8 cellular contexts compared by ENCODE assay signal in genomic region chr1:205285391-205286101, GRCh38. TPM values are rescaled to one million over a fixed set of nuclear protein-coding genes. Genes with fewer than 3 reads are reported as not detected.
DNase-seq lines count a peak whose midpoint lies in the region; ATAC-seq and TF ChIP-seq lines count a peak whose summit lies in the region.

No MANE protein-coding gene starts in this region.

- H3K4me3 ChIP-seq in neuronal stem cell (ENCODE audit: low read length in 2 of 2) (no peak overlapping the region), A673 (ENCODE audit: low read depth, low read length, poor library complexity, severe bottlenecking) (no peak overlapping the region)

- no peaks in the 10 kb centered on the region for H3K79me1 ChIP-seq in neuronal stem cell (ENCODE audit: low read depth, low read length)

- intact Hi-C loops in A673 (cut with micrococcal nuclease; ENCODE audit: unreplicated experiment): no loop called here

- no peak overlapping the region for H2BK15ac ChIP-seq in neuronal stem cell (ENCODE audit: low read length)

- ATAC-seq in GM18502 (IDR thresholded peaks at IDR 0.05; ENCODE audit: poor library complexity, unreplicated experiment) (peak; percentile 34), HG03095 (IDR thresholded peaks at IDR 0.05; ENCODE audit: unreplicated experiment) (peak; percentile 27)

- H2BK5ac ChIP-seq in neuronal stem cell (ENCODE audit: low read length): no peak overlapping the region

- BruUV-seq in A673 (replicated peaks; lab: Mats Ljungman, UMichigan): no TSS peak

- in situ Hi-C loops in G401 (cut with HindIII; ENCODE audit: low sequenced_read_pairs): no loop called here

- TF ChIP-seq CTCF in A673 (conservative IDR thresholded peaks at IDR 0.05; ENCODE audit: low read depth, low read length): no peak

- H2BK12ac ChIP-seq in neuronal stem cell (ENCODE audit: low read length): no peak overlapping the region

- H4K8ac ChIP-seq in neuronal stem cell (ENCODE audit: low read depth, low read length): no peak overlapping the region

- H3K27ac ChIP-seq in neuronal stem cell (replicated peaks; ENCODE audit: low read length): peak overlapping the region; percentile 94
- H3K27ac ChIP-seq in A673 (ENCODE audit: low read depth, low read length, poor library complexity, severe bottlenecking): no peak overlapping the region

- no peak overlapping the region for H3K9ac ChIP-seq in neuronal stem cell (ENCODE audit: low read depth, low read length, poor library complexity)

- no peak overlapping the region for H3K18ac ChIP-seq in neuronal stem cell (ENCODE audit: low read length)

- no peaks in the 10 kb centered on the region for H3K9me3 ChIP-seq in neuronal stem cell (replicated peaks in 1 of 2; ENCODE audit: control insufficient read depth in 2 of 2, insufficient read depth in 1 of 2, low read depth in 1 of 2, low read length in 2 of 2)
- H3K9me3 ChIP-seq in A673 (ENCODE audit: low read depth, low read length, poor library complexity, severe bottlenecking): no peaks in the 10 kb centered on the region

- H3K4me1 ChIP-seq in neuronal stem cell (ENCODE audit: control insufficient read depth in 2 of 2, insufficient read depth in 1 of 2, low read depth in 1 of 2, low read length in 2 of 2): peaks cover 43 to 50% of the 10 kb centered on the region in 2 donors
- H3K4me1 ChIP-seq in A673 (ENCODE audit: insufficient read depth, low read length, poor library complexity, severe bottlenecking): peaks cover 3% of the 10 kb centered on the region

- H3K23ac ChIP-seq in neuronal stem cell (ENCODE audit: low read depth, low read length, poor library complexity): no peak overlapping the region

- POLR2A ChIA-PET in A673 (lab: Charles Lee; ENCODE audit: low non-redundant PET): interaction anchor here (0.7 kb wide), 1 partner anchor 91 kb away, joined by 7 read pairs; no protein-coding TSS in a partner anchor

- no peak overlapping the region for H3K14ac ChIP-seq in neuronal stem cell (ENCODE audit: low read length)

- H3K4ac ChIP-seq in neuronal stem cell (ENCODE audit: low read length): no peak overlapping the region

- H4K91ac ChIP-seq in neuronal stem cell (ENCODE audit: low read depth, low read length, poor library complexity): no peak overlapping the region

- no peak overlapping the region for H2AFZ ChIP-seq in neuronal stem cell (ENCODE audit: low read length)

- CTCF ChIA-PET in A673 (lab: Charles Lee): interaction anchor here (0.6 to 1.5 kb wide), 2 partner anchors 12 to 1425 kb away, joined by 5 to 6 read pairs; no protein-coding TSS in a partner anchor

- peak; percentile 27 for DNase-seq in T-helper 9 cell
- peak; percentile 72 for DNase-seq in central memory CD4-positive, alpha-beta T cell
- DNase-seq in neuronal stem cell (ENCODE audit: low spot score): no peak
- no peak for DNase-seq in NCI-H187 treated with DMSO at 0.1 percent for 48 hours (lab: John Stamatoyannopoulos, UW)
- no peak for DNase-seq in G401 (ENCODE audit: low spot score)
- DNase-seq in A673 (ENCODE audit: low spot score): no peak

- no peak overlapping the region for H2AK5ac ChIP-seq in neuronal stem cell (ENCODE audit: low read depth, low read length)

- H3K27me3 ChIP-seq in neuronal stem cell (ENCODE audit: control insufficient read depth in 3 of 3, insufficient read depth in 3 of 3, low read depth in 1 of 3, low read length in 3 of 3) (no peaks in the 10 kb centered on the region), A673 (replicated peaks; ENCODE audit: insufficient read depth, low read depth, low read length, poor library complexity) (no peaks in the 10 kb centered on the region)

- H3K4me2 ChIP-seq in neuronal stem cell (ENCODE audit: insufficient read depth, low read length, poor library complexity, severe bottlenecking): no peak overlapping the region

- no peaks in the 10 kb centered on the region for H3K36me3 ChIP-seq in neuronal stem cell (replicated peaks in 1 of 2; ENCODE audit: control insufficient read depth in 2 of 2, insufficient read depth in 2 of 2, low read length in 2 of 2)
- H3K36me3 ChIP-seq in A673 (ENCODE audit: insufficient read depth, low read length, poor library complexity, severe bottlenecking): no peaks in the 10 kb centered on the region

- WGBS in neuronal stem cell (ENCODE audit: extremely low coverage in 2 of 2, insufficient read length in 2 of 2, insufficient replicate concordance in 1 of 2), 2 donors: no CpG with 5 or more reads among the region's 12 CpGs

- H2BK120ac ChIP-seq in neuronal stem cell (ENCODE audit: low read depth, low read length): peak overlapping the region; percentile 13

RNA-seq across cellular contexts. Expression of gene NUAK2, which starts 36.0 kb away (rescaled TPM):
- 55.9 TPM for polyA plus RNA-seq in neuronal stem cell (2013, experiment 1 of 2)
- polyA plus RNA-seq in neuronal stem cell (2013, experiment 2 of 2): 57.2 TPM
- total RNA-seq in G401 (2014; rRNA removed; shearing (Covaris generic)): 6.3 and 8.3 TPM in 2 replicates
- total RNA-seq in A673 (2021): 0.45 and 0.83 TPM in 2 replicates

RNA-seq across cellular contexts. Expression of gene TMCC2, which starts 57.8 kb away (rescaled TPM):
- polyA plus RNA-seq in neuronal stem cell (2013, experiment 1 of 2): 13.3 TPM
- polyA plus RNA-seq in neuronal stem cell (2013, experiment 2 of 2): 12.9 TPM
- total RNA-seq in G401 (2014; rRNA removed; shearing (Covaris generic)): 5.4 and 6.2 TPM in 2 replicates
- total RNA-seq in A673 (2021): 2.2 and 3.0 TPM in 2 replicates

Comparison
In these comparisons a context has a peak if more than half of its experiments do, and no peak if none do; other contexts are left out.
1. DNase-seq: peak in T-helper 9 cell (single experiment) and central memory CD4-positive, alpha-beta T cell (single experiment); none in neuronal stem cell (single experiment), NCI-H187 treated with DMSO at 0.1 percent for 48 hours (single experiment), G401 (single experiment) and A673 (single experiment).